Comparison of ENCODE assay signal across 20 cellular contexts in the genomic region with DNA sequence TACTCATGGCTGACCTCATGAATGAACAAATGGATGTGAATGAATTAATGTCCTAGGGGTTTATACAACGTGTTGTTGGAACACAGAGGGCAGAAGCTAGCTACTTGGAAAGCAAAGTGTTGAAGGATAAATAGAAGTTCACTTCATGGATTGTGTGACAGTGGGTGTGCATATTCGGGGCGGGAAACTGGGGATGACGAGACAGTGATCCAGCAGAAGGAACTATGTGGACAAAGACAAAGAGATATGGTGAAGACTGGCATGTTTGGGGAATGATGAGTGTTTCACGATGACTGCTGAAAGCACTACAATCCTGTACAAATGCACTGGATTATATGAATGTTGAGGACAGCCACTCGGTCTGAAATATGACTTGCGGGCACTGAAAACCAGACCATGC.
DNase-seq lines count a peak whose midpoint lies in the region; ATAC-seq, FAIRE-seq and TF ChIP-seq lines count a peak whose summit lies in the region.
"Had no signal": no experiment of that assay in that cellular context is flagged by ENCODE, and none has a peak within 500 bp of the region (broad histone marks: within the 10 kb centered on the region; RNA-seq: fewer than 3 reads in every experiment).

No MANE protein-coding gene starts in this region.

- H3K36me3 ChIP-seq in GM23248 (ENCODE audit: low read depth), result no peaks in the 10 kb centered on the region
- H3K36me3 ChIP-seq in fibroblast of lung (ENCODE audit: control insufficient read depth, insufficient read depth, low read length), result no peaks in the 10 kb centered on the region
- H3K36me3 ChIP-seq: BLaER1, MG63 had no signal

- DNase-seq in GM23248 (peak; percentile 73), MV-4-11 (lab: John Stamatoyannopoulos, UW) (peak; percentile 62), fibroblast of lung (ENCODE audit: low read depth in 2 of 2) (peak in 1 of 2 donors; percentile 51), osteocyte (ENCODE audit: extremely low spot score, unreplicated experiment) (peak; percentile 23), NCI-H1930 (lab: John Stamatoyannopoulos, UW) (no peak), GM12892 (ENCODE audit: insufficient read length) (no peak)
- DNase-seq: CD8-positive, alpha-beta memory T cell; DMS79; NCI-H1436 treated with DMSO at 0.1 percent for 48 hours; NCI-H2081 treated with DMSO at 0.1 percent for 48 hours; NCI-H510A; NCI-H774 had no signal

- FAIRE-seq in GM12892 (lab: Jason Lieb, UNC), result no peak
- FAIRE-seq: D721Med, G401.6 had no signal

- no peak overlapping the region for H3K27ac Mint-ChIP-seq in osteocyte (ENCODE audit: unreplicated experiment)
- H3K27ac Mint-ChIP-seq: CD8-positive, alpha-beta memory T cell; GM23338 had no signal

- H3K79me2 ChIP-seq in GM23248 (ENCODE audit: insufficient read depth) (no peaks in the 10 kb centered on the region), fibroblast of lung (ENCODE audit: control insufficient read depth, insufficient read depth, low read length) (no peaks in the 10 kb centered on the region)

- no peaks in the 10 kb centered on the region for H3K9me2 ChIP-seq in GM23248 (ENCODE audit: insufficient read depth)

- no peaks in the 10 kb centered on the region for H3K27me3 Mint-ChIP-seq in osteocyte (ENCODE audit: unreplicated experiment)

- no peaks in the 10 kb centered on the region for H3K9me3 ChIP-seq in GM23248 (ENCODE audit: low read depth)
- H3K9me3 ChIP-seq in fibroblast of lung (ENCODE audit: control insufficient read depth, insufficient read depth, low read depth, low read length), result no peaks in the 10 kb centered on the region
- H3K9me3 ChIP-seq: BLaER1, MG63 had no signal

- H3K4me2 ChIP-seq in GM23248 (ENCODE audit: unreplicated experiment) (peak overlapping the region; percentile 52), fibroblast of lung (ENCODE audit: extremely low read depth, insufficient read depth, low read length) (no peak overlapping the region)
- H3K4me2 ChIP-seq: BLaER1, GM23338, KMS-11 had no signal

- H3K9me3 Mint-ChIP-seq in osteocyte (ENCODE audit: unreplicated experiment), result peaks cover 4% of the 10 kb centered on the region
- H3K9me3 Mint-ChIP-seq: CD8-positive, alpha-beta memory T cell had no signal

- H3K4me1 ChIP-seq in GM23248 (ENCODE audit: insufficient read depth), result peaks cover 19% of the 10 kb centered on the region
- H3K4me1 ChIP-seq in fibroblast of lung (ENCODE audit: control insufficient read depth, extremely low read depth, insufficient read depth, low read length), result peaks cover 7% of the 10 kb centered on the region

- no peak for TF ChIP-seq CTCF in fibroblast of lung (conservative IDR thresholded peaks at IDR 0.05 in 1 of 2, IDR thresholded peaks at IDR 0.05 in 1 of 2; ENCODE audit: low read depth in 1 of 2, low read length in 2 of 2)
- no peak for TF ChIP-seq CTCF in osteocyte (IDR thresholded peaks at IDR 0.05)

- 36 to 45% methylated on average over 7 of the region's 7 CpGs for WGBS in GM23248 (ENCODE audit: low coverage in 1 of 2, low lambda C conversion rate in 2 of 2, missing lambda C conversion rate in 2 of 2), 2 experiments

- no peak overlapping the region for H3K4me3 Mint-ChIP-seq in osteocyte (ENCODE audit: unreplicated experiment)
- H3K4me3 Mint-ChIP-seq: CD8-positive, alpha-beta memory T cell; GM23338 had no signal

- H3K9ac ChIP-seq in GM23248 (peak overlapping the region; percentile 62), fibroblast of lung (ENCODE audit: insufficient read depth, low read length) (no peak overlapping the region)
- H3K9ac ChIP-seq: BLaER1, KMS-11 had no signal

- H3F3A ChIP-seq in GM23248 (ENCODE audit: insufficient read depth), result 0 out of 2 replicates have a peak, but pooled peaks cover 9% of the 10 kb centered on the region

- H3K27ac ChIP-seq in GM23248 (peak overlapping the region; percentile 76), fibroblast of lung (ENCODE audit: insufficient read depth, low read length) (peak overlapping the region; percentile 48)
- H3K27ac ChIP-seq: BLaER1, KMS-11 had no signal

- no peaks in the 10 kb centered on the region for H3K4me1 Mint-ChIP-seq in osteocyte (ENCODE audit: unreplicated experiment)
- H3K4me1 Mint-ChIP-seq: CD8-positive, alpha-beta memory T cell; GM23338 had no signal

- H3K36me3 Mint-ChIP-seq in osteocyte (ENCODE audit: unreplicated experiment), result no peaks in the 10 kb centered on the region
- H3K36me3 Mint-ChIP-seq: CD8-positive, alpha-beta memory T cell had no signal

- no peaks in the 10 kb centered on the region for H3K27me3 ChIP-seq in GM23248 (replicated peaks; ENCODE audit: insufficient read depth)
- no peaks in the 10 kb centered on the region for H3K27me3 ChIP-seq in fibroblast of lung (ENCODE audit: control insufficient read depth, insufficient read depth, low read length)
- H3K27me3 ChIP-seq: BLaER1 had no signal

- H4K20me1 ChIP-seq in GM23248 (ENCODE audit: insufficient read depth) (no peaks in the 10 kb centered on the region), fibroblast of lung (ENCODE audit: control insufficient read depth, extremely low read depth, insufficient read depth, low read length) (no peaks in the 10 kb centered on the region)
- H4K20me1 ChIP-seq: BLaER1 had no signal

- H2AFZ ChIP-seq in GM23248, result no peak overlapping the region; the same call in 1 of the 2 replicates
- no peak overlapping the region for H2AFZ ChIP-seq in fibroblast of lung (ENCODE audit: low read length)
- H2AFZ ChIP-seq: GM23338 had no signal

- H3K4me3 ChIP-seq in GM23248 (peak overlapping the region; percentile 59), fibroblast of lung (replicated peaks in 1 of 4; ENCODE audit: control extremely low read depth in 1 of 4, insufficient read depth in 1 of 4, low read depth in 3 of 4, low read length in 4 of 4) (no peak overlapping the region)
- H3K4me3 ChIP-seq: BLaER1, GM23338, MG63 had no signal

- TF ChIP-seq POLR2A in GM12892 (IDR thresholded peaks at IDR 0.05; ENCODE audit: low read depth, low read length), result no peak

- no peak for ATAC-seq in HG02678 (IDR thresholded peaks at IDR 0.05; ENCODE audit: unreplicated experiment)
- ATAC-seq: GM23338, Right ventricle myocardium inferior had no signal

- in situ Hi-C loops in GM23248 (cut with MboI), result no loop called here

Comparison
In these comparisons a context has a peak if more than half of its experiments do, and no peak if none do; other contexts are left out.
1. DNase-seq: peak in GM23248 (single experiment), MV-4-11 (single experiment) and osteocyte (single experiment); none in NCI-H1930 (0 of 2) and GM12892 (single experiment).